ENCODE assay signal across 21 cellular contexts in genomic region chr17:38562215-38562569, GRCh38. TPM values are rescaled to one million over a fixed set of nuclear protein-coding genes. Genes with fewer than 3 reads are reported as not detected.
A peak's percentile ranks its signal among the peaks of the same experiment; 100 is the strongest.
DNase-seq lines count a peak whose midpoint lies in the region; ATAC-seq and TF ChIP-seq lines count a peak whose summit lies in the region.
"Had no signal": no experiment of that assay in that cellular context is flagged by ENCODE, and none has a peak within 500 bp of the region (broad histone marks: within the 10 kb centered on the region; RNA-seq: fewer than 3 reads in every experiment).

No MANE protein-coding gene starts in this region.

- intact Hi-C loops in activated CD4-positive, alpha-beta T cell treated with anti-CD3 and anti-CD28 coated beads for 36 hours (cut with DNase I, micrococcal nuclease): no loop called here
- intact Hi-C loops in activated CD4-positive, alpha-beta T cell treated with anti-CD3 and anti-CD28 coated beads, Interleukin-2, amount 10 ng/mL, durations not matched to agents 24 days and 14 days (cut with micrococcal nuclease): loop anchor here (5.0 kb wide), 2 partner anchors 1030 to 1620 kb away; no protein-coding TSS in a partner anchor
- intact Hi-C loops in lower lobe of right lung (cut with DNase I): no loop called here
- intact Hi-C loops in heart left ventricle (cut with DNase I): no loop called here

- peaks cover 58% of the 10 kb centered on the region for H3K27me3 Mint-ChIP-seq in activated CD4-positive, alpha-beta T cell treated with anti-CD3 and anti-CD28 coated beads for 36 hours
- peaks cover 66% of the 10 kb centered on the region for H3K27me3 Mint-ChIP-seq in activated CD4-positive, alpha-beta T cell treated with anti-CD3 and anti-CD28 coated beads, Interleukin-2, amount 10 ng/mL, durations not matched to agents 24 days and 14 days

- CTCF ChIA-PET in activated CD4-positive, alpha-beta T cell treated with anti-CD3 and anti-CD28 coated beads for 36 hours (lab: Charles Lee): interaction anchor here (1.0 kb wide), 1 partner anchor 9 kb away, joined by 3 read pairs; no protein-coding TSS in a partner anchor

- H3K9me3 ChIP-seq in lower lobe of right lung (no peaks in the 10 kb centered on the region), heart left ventricle (no peaks in the 10 kb centered on the region)

- no peak for TF ChIP-seq POLR2A in heart left ventricle (IDR thresholded peaks at IDR 0.05)

- no peak overlapping the region for H3K4me3 Mint-ChIP-seq in activated CD4-positive, alpha-beta T cell treated with anti-CD3 and anti-CD28 coated beads for 36 hours
- H3K4me3 Mint-ChIP-seq in activated CD4-positive, alpha-beta T cell treated with anti-CD3 and anti-CD28 coated beads, Interleukin-2, amount 10 ng/mL, durations not matched to agents 24 days and 14 days: no peak overlapping the region
- H3K4me3 Mint-ChIP-seq: CD8-positive, alpha-beta T cell had no signal

- ATAC-seq in activated CD4-positive, alpha-beta T cell treated with anti-CD3 and anti-CD28 coated beads for 36 hours: no peak
- ATAC-seq in lower lobe of right lung (no peak), HG02884 (IDR thresholded peaks at IDR 0.05; ENCODE audit: unreplicated experiment) (no peak), heart left ventricle (no peak)
- ATAC-seq: CD8-positive, alpha-beta T cell had no signal

- H3K27ac Mint-ChIP-seq in activated CD4-positive, alpha-beta T cell treated with anti-CD3 and anti-CD28 coated beads for 36 hours: no peak overlapping the region
- no peak overlapping the region for H3K27ac Mint-ChIP-seq in activated CD4-positive, alpha-beta T cell treated with anti-CD3 and anti-CD28 coated beads, Interleukin-2, amount 10 ng/mL, durations not matched to agents 24 days and 14 days
- H3K27ac Mint-ChIP-seq: CD8-positive, alpha-beta T cell had no signal

- peaks cover 31% of the 10 kb centered on the region for H3K4me1 Mint-ChIP-seq in activated CD4-positive, alpha-beta T cell treated with anti-CD3 and anti-CD28 coated beads for 36 hours
- H3K4me1 Mint-ChIP-seq in activated CD4-positive, alpha-beta T cell treated with anti-CD3 and anti-CD28 coated beads, Interleukin-2, amount 10 ng/mL, durations not matched to agents 24 days and 14 days: peaks cover 24% of the 10 kb centered on the region

- DNase-seq in activated CD4-positive, alpha-beta T cell treated with anti-CD3 and anti-CD28 coated beads for 36 hours: peak; percentile 53
- DNase-seq in activated CD4-positive, alpha-beta T cell treated with anti-CD3 and anti-CD28 coated beads, Interleukin-2, amount 10 ng/mL, durations not matched to agents 24 days and 14 days: no peak
- peak; percentile 41 for DNase-seq in stimulated activated CD4-positive, alpha-beta T cell treated with anti-CD3 and anti-CD28 coated beads, Interleukin-15, amount 100 ng/mL, for 24 hours
- no peak for DNase-seq in stimulated activated CD4-positive, alpha-beta T cell treated with anti-CD3 and anti-CD28 coated beads, Interleukin-2, amount 100 ng/mL, for 48 hours
- DNase-seq in lower lobe of right lung (peak; percentile 36), heart left ventricle (no peak)
- DNase-seq: CD8-positive, alpha-beta T cell; DND-41; GDM1; HCEC 1CT; KBM-7; NCI-H1417 treated with DMSO at 0.1 percent for 48 hours; NCI-H1930; NCI-H2171; NCI-H446; RPMI8226 had no signal

- H3K4me1 ChIP-seq in lower lobe of right lung (peaks cover 34% of the 10 kb centered on the region), heart left ventricle (peaks cover 0 to 49% (median 23%) of the 10 kb centered on the region in 12 donors)

- 6 to 12% (median 7%) methylated on average over 5 to 23 of the region's 23 CpGs for WGBS in heart left ventricle, 4 donors

- POLR2A ChIA-PET in activated CD4-positive, alpha-beta T cell treated with anti-CD3 and anti-CD28 coated beads for 36 hours (lab: Charles Lee): no interaction called here

- no peak overlapping the region for H3K4me3 ChIP-seq in lower lobe of right lung
- H3K4me3 ChIP-seq in heart left ventricle: no peak overlapping the region

- H3K27me3 ChIP-seq in lower lobe of right lung (ENCODE audit: low read depth): peaks cover 75% of the 10 kb centered on the region
- H3K27me3 ChIP-seq in heart left ventricle: peaks cover 55 to 91% (median 83%) of the 10 kb centered on the region in 9 donors

- no peaks in the 10 kb centered on the region for H3K36me3 Mint-ChIP-seq in activated CD4-positive, alpha-beta T cell treated with anti-CD3 and anti-CD28 coated beads for 36 hours (ENCODE audit: low read depth)
- peaks cover 2% of the 10 kb centered on the region for H3K36me3 Mint-ChIP-seq in activated CD4-positive, alpha-beta T cell treated with anti-CD3 and anti-CD28 coated beads, Interleukin-2, amount 10 ng/mL, durations not matched to agents 24 days and 14 days (ENCODE audit: low read depth)

- TF ChIP-seq CTCF in lower lobe of right lung (IDR thresholded peaks at IDR 0.05): no peak
- no peak for TF ChIP-seq CTCF in heart left ventricle (IDR thresholded peaks at IDR 0.05)

- H3K36me3 ChIP-seq in lower lobe of right lung (no peaks in the 10 kb centered on the region), heart left ventricle (no peaks in the 10 kb centered on the region)

- no peaks in the 10 kb centered on the region for H3K9me3 Mint-ChIP-seq in activated CD4-positive, alpha-beta T cell treated with anti-CD3 and anti-CD28 coated beads for 36 hours (ENCODE audit: low read depth)
- no peaks in the 10 kb centered on the region for H3K9me3 Mint-ChIP-seq in activated CD4-positive, alpha-beta T cell treated with anti-CD3 and anti-CD28 coated beads, Interleukin-2, amount 10 ng/mL, durations not matched to agents 24 days and 14 days
- H3K9me3 Mint-ChIP-seq: CD8-positive, alpha-beta T cell had no signal

- no peak overlapping the region for H3K27ac ChIP-seq in lower lobe of right lung
- H3K27ac ChIP-seq in temporal lobe (ENCODE audit: low read depth, low read length): peak overlapping the region; percentile 41
- no peak overlapping the region for H3K27ac ChIP-seq in heart left ventricle
- H3K27ac ChIP-seq: 22Rv1 had no signal

RNA-seq across cellular contexts. Expression of gene SRCIN1, which starts 43.6 kb away (rescaled TPM):
- total RNA-seq in activated CD4-positive, alpha-beta T cell treated with anti-CD3 and anti-CD28 coated beads for 36 hours: under 1 TPM; 0.72 to 0.73 TPM
- total RNA-seq in activated CD4-positive, alpha-beta T cell treated with anti-CD3 and anti-CD28 coated beads, Interleukin-2, amount 10 ng/mL, durations not matched to agents 24 days and 14 days: 0.21 and 0.26 TPM in 2 replicates
- total RNA-seq in lower lobe of right lung: 6.6 TPM
- 29.0 TPM for total RNA-seq in temporal lobe
- total RNA-seq in heart left ventricle: 1 to 10 TPM in 5 of 9 donors, under 1 TPM in 4; 0.46 to 1.7 (median 1.1) TPM
- under 1 TPM; 0.19 to 0.95 TPM for polyA plus RNA-seq in heart left ventricle
- polyA plus RNA-seq: AG04450, BJ had no signal

Comparison
In these comparisons a context has a peak if more than half of its experiments do, and no peak if none do; other contexts are left out.
1. DNase-seq: peak in activated CD4-positive, alpha-beta T cell treated with anti-CD3 and anti-CD28 coated beads for 36 hours (single experiment), stimulated activated CD4-positive, alpha-beta T cell treated with anti-CD3 and anti-CD28 coated beads, Interleukin-15, amount 100 ng/mL, for 24 hours (single experiment) and lower lobe of right lung (single experiment); none in activated CD4-positive, alpha-beta T cell treated with anti-CD3 and anti-CD28 coated beads, Interleukin-2, amount 10 ng/mL, durations not matched to agents 24 days and 14 days (single experiment), stimulated activated CD4-positive, alpha-beta T cell treated with anti-CD3 and anti-CD28 coated beads, Interleukin-2, amount 100 ng/mL, for 48 hours (0 of 2) and heart left ventricle (0 of 5).